8 cellular contexts compared by ENCODE assay signal in the genomic region with DNA sequence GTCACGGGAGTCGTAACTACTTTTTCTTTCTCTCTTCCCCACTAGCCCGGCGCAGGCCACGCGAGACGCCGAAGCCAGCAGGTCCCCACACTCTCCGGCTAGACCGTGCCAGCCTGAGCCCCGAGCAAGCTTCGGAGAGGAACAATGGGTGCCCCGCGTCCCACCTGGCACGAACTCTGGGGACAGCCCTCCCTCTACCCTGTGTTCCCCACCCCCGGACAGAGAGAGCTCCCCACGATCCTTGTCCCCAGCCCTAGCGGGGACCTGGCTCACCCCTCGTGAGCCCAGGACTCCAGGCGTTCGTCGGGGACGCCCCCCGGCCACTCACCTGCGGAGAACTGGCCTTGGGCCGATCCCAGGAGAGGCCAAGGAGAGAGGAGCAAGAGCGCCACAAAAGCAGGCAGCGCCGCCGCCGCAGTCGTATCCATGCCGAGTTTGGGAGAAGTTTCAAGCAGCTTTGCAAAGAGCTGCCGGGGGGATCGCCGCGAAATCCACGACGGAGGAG. TPM values are rescaled to one million over a fixed set of nuclear protein-coding genes. Genes with fewer than 3 reads are reported as not detected.
DNase-seq lines count a peak whose midpoint lies in the region; ATAC-seq lines count a peak whose summit lies in the region.

No MANE protein-coding gene starts in this region.

- peak overlapping the region in 1 of 2 experiments; percentile 91 for H3K14ac ChIP-seq in mesenchymal stem cell (ENCODE audit: low read length in 2 of 2)

- H2BK120ac ChIP-seq in mesenchymal stem cell (ENCODE audit: low read depth, low read length) = peak overlapping the region; percentile 95

- peaks cover 0 to 26% (median 5%) of the 10 kb centered on the region in 11 experiments; a peak in 7 of 22 replicates for H4K20me1 ChIP-seq in BLaER1 treated with 17β-estradiol and CSF1 and Interleukin-3, amounts not matched to agents 10 nM and 100 nM

- peak overlapping the region; percentile 82 to 89 (median 87) for H3K9ac ChIP-seq in BLaER1 treated with 17β-estradiol and CSF1 and Interleukin-3, amounts not matched to agents 10 nM and 100 nM
- H3K9ac ChIP-seq in mesenchymal stem cell (ENCODE audit: low read length) = peak overlapping the region; percentile 97

- peak overlapping the region; percentile 82 for H2BK15ac ChIP-seq in mesenchymal stem cell (ENCODE audit: low read depth, poor library complexity, severe bottlenecking)

- peak overlapping the region; percentile 72 to 86 (median 80) for H3K4me3 ChIP-seq in BLaER1 treated with 17β-estradiol and CSF1 and Interleukin-3, amounts not matched to agents 10 nM and 100 nM
- peak overlapping the region; percentile 95 to 97 for H3K4me3 ChIP-seq in mesenchymal stem cell (ENCODE audit: insufficient read depth in 1 of 2, low read depth in 1 of 2, low read length in 2 of 2)

- H3K79me1 ChIP-seq in mesenchymal stem cell (replicated peaks; ENCODE audit: low read length, poor library complexity, severe bottlenecking) = peaks cover 2% of the 10 kb centered on the region

- H3K9me3 ChIP-seq in BLaER1 treated with 17β-estradiol and CSF1 and Interleukin-3, amounts not matched to agents 10 nM and 100 nM (replicated peaks in 1 of 11) = no peaks in the 10 kb centered on the region
- no peaks in the 10 kb centered on the region for H3K9me3 ChIP-seq in mesenchymal stem cell (ENCODE audit: control insufficient read depth, low read length)

- H2BK5ac ChIP-seq in mesenchymal stem cell (ENCODE audit: low read depth, low read length, poor library complexity, severe bottlenecking) = peak overlapping the region; percentile 97

- H2AFZ ChIP-seq in mesenchymal stem cell (ENCODE audit: low read depth, low read length) = peak overlapping the region; percentile 66

- peak overlapping the region; percentile 11 to 96 for H2BK12ac ChIP-seq in mesenchymal stem cell (ENCODE audit: low read length in 2 of 2)

- peaks cover 0 to 18% (median 9%) of the 10 kb centered on the region in 11 experiments; a peak in 10 of 22 replicates for H3K27me3 ChIP-seq in BLaER1 treated with 17β-estradiol and CSF1 and Interleukin-3, amounts not matched to agents 10 nM and 100 nM
- H3K27me3 ChIP-seq in mesenchymal stem cell (ENCODE audit: control insufficient read depth in 1 of 2, insufficient read depth in 1 of 2, low read length in 2 of 2) = no peaks in the 10 kb centered on the region

- peak; percentile 37 for DNase-seq in activated CD4-positive, alpha-beta T cell treated with anti-CD3 and anti-CD28 coated beads for 48 hours
- DNase-seq in effector CD4-positive, alpha-beta T cell = peak; percentile 6
- DNase-seq in mesenchymal stem cell (no peak), GDM1 (lab: John Stamatoyannopoulos, UW) (no peak)
- peak; percentile 13 to 17 for DNase-seq in stimulated activated CD8-positive, alpha-beta memory T cell treated with anti-CD3 and anti-CD28 coated beads, Interleukin-2, amount 100 ng/mL, for 48 hours (ENCODE audit: low read depth in 2 of 2)

- H3K4me2 ChIP-seq in BLaER1 treated with 17β-estradiol and CSF1 and Interleukin-3, amounts not matched to agents 10 nM and 100 nM = peak overlapping the region; percentile 82 to 100 (median 96)
- peak overlapping the region; percentile 51 for H3K4me2 ChIP-seq in mesenchymal stem cell (ENCODE audit: low read length, poor library complexity, severe bottlenecking)

- peak overlapping the region; percentile 91 to 95 for H3K18ac ChIP-seq in mesenchymal stem cell (ENCODE audit: low read depth in 1 of 2, low read length in 2 of 2)

- H3K4ac ChIP-seq in mesenchymal stem cell (ENCODE audit: low read depth in 1 of 2, low read length in 2 of 2) = peak overlapping the region; percentile 79 to 96

- no peaks in the 10 kb centered on the region for H3K36me3 ChIP-seq in BLaER1 treated with 17β-estradiol and CSF1 and Interleukin-3, amounts not matched to agents 10 nM and 100 nM
- no peaks in the 10 kb centered on the region for H3K36me3 ChIP-seq in mesenchymal stem cell (ENCODE audit: control insufficient read depth in 1 of 2, insufficient read depth in 2 of 2, low read depth in 1 of 2, low read length in 2 of 2)

- peak overlapping the region; percentile 70 to 86 (median 81) for H3K27ac ChIP-seq in BLaER1 treated with 17β-estradiol and CSF1 and Interleukin-3, amounts not matched to agents 10 nM and 100 nM
- peak overlapping the region; percentile 96 for H3K27ac ChIP-seq in mesenchymal stem cell (ENCODE audit: low read length, poor library complexity, severe bottlenecking)

- under 1% methylated on average over 39 of the region's 39 CpGs for WGBS in mesenchymal stem cell

- H3K4me1 ChIP-seq in BLaER1 treated with 17β-estradiol and CSF1 and Interleukin-3, amounts not matched to agents 10 nM and 100 nM = peaks cover 7 to 14% (median 12%) of the 10 kb centered on the region in 10 experiments; a peak in 19 of 20 replicates
- H3K4me1 ChIP-seq in mesenchymal stem cell (ENCODE audit: control insufficient read depth, insufficient read depth, low read depth, low read length) = peaks cover 3% of the 10 kb centered on the region

- peak; percentile 19 for ATAC-seq in GM19463 (IDR thresholded peaks at IDR 0.05; ENCODE audit: unreplicated experiment)
- ATAC-seq in HG03520 (IDR thresholded peaks at IDR 0.05; ENCODE audit: unreplicated experiment) = peak; percentile 12

- no peak overlapping the region for H2AK5ac ChIP-seq in mesenchymal stem cell (ENCODE audit: low read length, severe bottlenecking)

- peak overlapping the region; percentile 19 for H4K91ac ChIP-seq in mesenchymal stem cell (ENCODE audit: low read length)

- peak overlapping the region; percentile 91 for H4K8ac ChIP-seq in mesenchymal stem cell (ENCODE audit: low read length)

- H3K23ac ChIP-seq in mesenchymal stem cell (ENCODE audit: low read length in 2 of 2) = peak overlapping the region in 1 of 2 experiments; percentile 77

RNA-seq across cellular contexts. Expression of a gene that starts 0.4 kb away (rescaled TPM):
- polyA plus RNA-seq in mesenchymal stem cell (2013, experiment 1 of 2) = 48.5 TPM
- 49.0 TPM for polyA plus RNA-seq in mesenchymal stem cell (2013, experiment 2 of 2)

Comparison
In these comparisons a context has a peak if more than half of its experiments do, and no peak if none do; other contexts are left out.
1. DNase-seq: peak in activated CD4-positive, alpha-beta T cell treated with anti-CD3 and anti-CD28 coated beads for 48 hours (single experiment), effector CD4-positive, alpha-beta T cell (single experiment) and stimulated activated CD8-positive, alpha-beta memory T cell treated with anti-CD3 and anti-CD28 coated beads, Interleukin-2, amount 100 ng/mL, for 48 hours (2 of 2); none in mesenchymal stem cell (single experiment) and GDM1 (single experiment).